22 cellular contexts compared by ENCODE assay signal in the genomic region with DNA sequence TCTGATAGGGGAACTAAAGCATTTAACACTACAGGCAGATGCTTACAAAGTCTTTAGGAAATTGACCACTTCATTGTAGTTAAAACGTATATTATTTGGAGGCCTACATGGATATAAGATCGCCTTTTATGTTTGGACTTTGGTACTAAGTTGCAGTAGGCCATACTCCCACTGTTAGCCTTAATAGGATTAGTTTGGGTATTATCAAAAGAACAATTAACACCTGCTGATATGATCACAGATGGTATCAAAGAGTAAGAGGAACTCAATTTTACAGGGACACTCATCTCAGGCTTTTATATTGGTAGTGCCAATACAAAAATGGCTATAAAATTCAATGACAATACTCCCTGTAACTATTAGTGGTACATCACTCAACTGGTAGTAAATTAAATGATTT.
"Had no signal": no experiment of that assay in that cellular context is flagged by ENCODE, and none has a peak within 500 bp of the region (broad histone marks: within the 10 kb centered on the region; RNA-seq: fewer than 3 reads in every experiment).

No MANE protein-coding gene starts in this region.

- ATAC-seq: esophagus mucosa; foreskin keratinocyte; gastroesophageal sphincter; heart left ventricle; left cardiac atrium; left lung; naive thymus-derived CD4-positive, alpha-beta T cell; sciatic nerve; stimulated activated naive CD8-positive, alpha-beta T cell treated with anti-CD3 and anti-CD28 coated beads, Interleukin-15, amount 100 ng/mL, for 72 hours; upper lobe of right lung had no signal

- DNase-seq: effector CD8-positive, alpha-beta T cell; endodermal cell; foreskin keratinocyte; heart left ventricle; left cardiac atrium; left lung; mesenchymal stem cell; midbrain; naive thymus-derived CD4-positive, alpha-beta T cell; nucleus accumbens; stimulated activated CD4-positive, alpha-beta T cell treated with anti-CD3 and anti-CD28 coated beads, Interleukin-12 subunit alpha, Interleukin-12 subunit beta, amount 100 ng/mL, for 4 hours; stimulated activated CD4-positive, alpha-beta T cell treated with anti-CD3 and anti-CD28 coated beads, Interleukin-1b, Interleukin-23, amount 100 ng/mL, for 48 hours; stimulated activated CD4-positive, alpha-beta T cell treated with anti-CD3 and anti-CD28 coated beads, Interleukin-4, amount 100 ng/mL, for 1 hour; stimulated activated CD8-positive, alpha-beta memory T cell treated with anti-CD3 and anti-CD28 coated beads, Interleukin-4, amount 100 ng/mL, for 48 hours; stimulated activated naive CD4-positive, alpha-beta T cell; stimulated activated naive CD8-positive, alpha-beta T cell treated with anti-CD3 and anti-CD28 coated beads, Interleukin-15, amount 100 ng/mL, for 72 hours; transverse colon; upper lobe of right lung; uterus had no signal
